17 cellular contexts compared by ENCODE assay signal in the genomic region with DNA sequence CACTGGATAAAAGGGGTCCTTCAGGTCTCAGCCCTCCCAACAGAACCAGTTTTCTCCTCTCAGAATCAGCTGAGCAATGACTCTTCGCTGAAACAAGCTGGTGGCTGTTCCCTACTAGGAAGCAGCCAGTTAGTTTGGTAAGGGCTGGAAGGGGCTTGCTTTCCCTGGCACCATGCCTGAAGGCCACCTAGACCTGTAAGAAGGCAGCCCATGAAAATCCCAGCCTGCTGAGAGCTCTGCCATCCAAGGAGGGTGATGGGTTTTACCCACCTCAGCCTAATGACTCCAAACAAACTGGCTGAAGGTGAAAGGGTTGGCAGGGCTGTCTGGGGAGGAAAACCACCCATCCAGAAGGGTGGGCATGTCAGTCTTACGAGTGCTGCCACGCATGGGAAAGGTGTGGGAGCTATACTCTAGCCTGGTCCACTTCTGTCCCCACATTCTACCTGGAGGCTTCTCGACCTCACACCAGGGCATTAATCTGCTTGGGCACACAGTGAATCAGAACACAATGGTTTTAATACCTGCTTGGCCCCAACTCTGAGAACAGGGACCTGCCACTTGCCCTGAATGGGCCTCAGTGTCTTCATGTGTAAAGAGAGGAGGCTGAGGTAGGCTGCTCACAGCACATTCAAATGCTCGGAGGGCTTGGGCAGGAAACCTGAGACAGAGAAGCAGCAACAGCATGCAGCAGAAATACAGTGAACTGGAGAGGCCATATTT. TPM values are rescaled to one million over a fixed set of nuclear protein-coding genes. Genes with fewer than 3 reads are reported as not detected.
DNase-seq lines count a peak whose midpoint lies in the region; ATAC-seq and TF ChIP-seq lines count a peak whose summit lies in the region.
"Had no signal": no experiment of that assay in that cellular context is flagged by ENCODE, and none has a peak within 500 bp of the region (broad histone marks: within the 10 kb centered on the region; RNA-seq: fewer than 3 reads in every experiment).

No MANE protein-coding gene starts in this region.

- POLR2A ChIA-PET in activated CD4-positive, alpha-beta memory T cell treated with anti-CD3 and anti-CD28 coated beads, Interleukin-2, amount 10 ng/mL, durations not matched to agents 7 days and 5 days (lab: Charles Lee), result no interaction called here
- POLR2A ChIA-PET in activated CD4-positive, alpha-beta memory T cell treated with anti-CD3 and anti-CD28 coated beads for 36 hours (lab: Charles Lee), result no interaction called here
- POLR2A ChIA-PET in naive thymus-derived CD8-positive, alpha-beta T cell (lab: Charles Lee), result interaction anchor here (0.7 kb wide), 1 partner anchor 18 kb away, joined by 3 read pairs; no protein-coding TSS in a partner anchor

- H3K27ac ChIP-seq in caudate nucleus (ENCODE audit: low read depth, low read length) (peak overlapping the region; percentile 81), thyroid gland (peak overlapping the region; percentile 36 to 82 (median 78))
- H3K27ac ChIP-seq: ovary, SK-N-MC had no signal

- TF ChIP-seq POLR2A in thyroid gland (IDR thresholded peaks at IDR 0.05), result no peak

- intact Hi-C loops in activated CD4-positive, alpha-beta memory T cell treated with anti-CD3 and anti-CD28 coated beads for 36 hours (cut with micrococcal nuclease), result no loop called here
- intact Hi-C loops in thyroid gland (cut with DNase I), result loop anchor here (10.0 kb wide), 1 partner anchor 160 kb away; the partner anchor contains the start of gene CR1L

- no peaks in the 10 kb centered on the region for H3K9me3 Mint-ChIP-seq in activated CD4-positive, alpha-beta memory T cell treated with anti-CD3 and anti-CD28 coated beads, Interleukin-2, amount 10 ng/mL, durations not matched to agents 7 days and 5 days
- no peaks in the 10 kb centered on the region for H3K9me3 Mint-ChIP-seq in activated CD4-positive, alpha-beta memory T cell treated with anti-CD3 and anti-CD28 coated beads for 36 hours
- H3K9me3 Mint-ChIP-seq in naive thymus-derived CD8-positive, alpha-beta T cell, result no peaks in the 10 kb centered on the region
- H3K9me3 Mint-ChIP-seq: activated B cell treated with CpG ODN at 0.5 μM for 24 hours, type B pancreatic cell had no signal

- peaks cover 45% of the 10 kb centered on the region for H3K4me1 Mint-ChIP-seq in activated CD4-positive, alpha-beta memory T cell treated with anti-CD3 and anti-CD28 coated beads, Interleukin-2, amount 10 ng/mL, durations not matched to agents 7 days and 5 days
- peaks cover 39% of the 10 kb centered on the region for H3K4me1 Mint-ChIP-seq in activated CD4-positive, alpha-beta memory T cell treated with anti-CD3 and anti-CD28 coated beads for 36 hours (ENCODE audit: low read depth)
- H3K4me1 Mint-ChIP-seq in naive thymus-derived CD8-positive, alpha-beta T cell, result peaks cover 35 to 76% (median 58%) of the 10 kb centered on the region in 4 donors

- no peaks in the 10 kb centered on the region for H3K9me3 ChIP-seq in thyroid gland
- H3K9me3 ChIP-seq: ovary had no signal

- H3K27me3 ChIP-seq in thyroid gland, result no peaks in the 10 kb centered on the region
- H3K27me3 ChIP-seq: ovary had no signal

- no peak overlapping the region for H3K4me3 Mint-ChIP-seq in activated CD4-positive, alpha-beta memory T cell treated with anti-CD3 and anti-CD28 coated beads, Interleukin-2, amount 10 ng/mL, durations not matched to agents 7 days and 5 days
- H3K4me3 Mint-ChIP-seq in activated CD4-positive, alpha-beta memory T cell treated with anti-CD3 and anti-CD28 coated beads for 36 hours, result no peak overlapping the region
- no peak overlapping the region for H3K4me3 Mint-ChIP-seq in naive thymus-derived CD8-positive, alpha-beta T cell
- H3K4me3 Mint-ChIP-seq: activated B cell treated with CpG ODN at 0.5 μM for 24 hours, type B pancreatic cell had no signal

- H3K4me1 ChIP-seq in thyroid gland, result peaks cover 18 to 67% of the 10 kb centered on the region in 2 donors

- no peak overlapping the region for H3K4me3 ChIP-seq in thyroid gland (replicated peaks in 1 of 3)
- H3K4me3 ChIP-seq: ovary, SK-N-MC had no signal

- peaks cover 73 to 74% of the 10 kb centered on the region in 2 donors for H3K36me3 ChIP-seq in thyroid gland
- H3K36me3 ChIP-seq: ovary had no signal

- H3K27ac Mint-ChIP-seq in activated CD4-positive, alpha-beta memory T cell treated with anti-CD3 and anti-CD28 coated beads, Interleukin-2, amount 10 ng/mL, durations not matched to agents 7 days and 5 days, result peak overlapping the region; percentile 42
- H3K27ac Mint-ChIP-seq in activated CD4-positive, alpha-beta memory T cell treated with anti-CD3 and anti-CD28 coated beads for 36 hours, result no peak overlapping the region
- peak overlapping the region in 7 of 10 donors; percentile 39 to 87 (median 76) for H3K27ac Mint-ChIP-seq in naive thymus-derived CD8-positive, alpha-beta T cell
- H3K27ac Mint-ChIP-seq: type B pancreatic cell had no signal

- ATAC-seq in naive thymus-derived CD8-positive, alpha-beta T cell, result no peak
- ATAC-seq in GM19463 (IDR thresholded peaks at IDR 0.05; ENCODE audit: unreplicated experiment), result no peak
- no peak for ATAC-seq in GM18519 (IDR thresholded peaks at IDR 0.05; ENCODE audit: low FRiP score, unreplicated experiment)

- CTCF ChIA-PET in activated CD4-positive, alpha-beta memory T cell treated with anti-CD3 and anti-CD28 coated beads, Interleukin-2, amount 10 ng/mL, durations not matched to agents 7 days and 5 days (lab: Charles Lee), result interaction anchor here (0.6 to 2.5 kb wide), 2 partner anchors 8 to 19 kb away, joined by 3 to 18 read pairs; no protein-coding TSS in a partner anchor
- CTCF ChIA-PET in activated CD4-positive, alpha-beta memory T cell treated with anti-CD3 and anti-CD28 coated beads for 36 hours (lab: Charles Lee), result interaction anchor here (0.7 to 1.9 kb wide), 2 partner anchors 25 to 64 kb away, joined by 3 to 6 read pairs; no protein-coding TSS in a partner anchor

- TF ChIP-seq CTCF in thyroid gland (IDR thresholded peaks at IDR 0.05), result no peak

- H3K27me3 Mint-ChIP-seq in activated CD4-positive, alpha-beta memory T cell treated with anti-CD3 and anti-CD28 coated beads, Interleukin-2, amount 10 ng/mL, durations not matched to agents 7 days and 5 days, result no peaks in the 10 kb centered on the region
- H3K27me3 Mint-ChIP-seq in activated CD4-positive, alpha-beta memory T cell treated with anti-CD3 and anti-CD28 coated beads for 36 hours, result no peaks in the 10 kb centered on the region
- no peaks in the 10 kb centered on the region for H3K27me3 Mint-ChIP-seq in naive thymus-derived CD8-positive, alpha-beta T cell
- H3K27me3 Mint-ChIP-seq: activated B cell treated with CpG ODN at 0.5 μM for 24 hours, type B pancreatic cell had no signal

- H3K36me3 Mint-ChIP-seq in activated CD4-positive, alpha-beta memory T cell treated with anti-CD3 and anti-CD28 coated beads, Interleukin-2, amount 10 ng/mL, durations not matched to agents 7 days and 5 days (ENCODE audit: low read depth), result peaks cover 71% of the 10 kb centered on the region
- H3K36me3 Mint-ChIP-seq in activated CD4-positive, alpha-beta memory T cell treated with anti-CD3 and anti-CD28 coated beads for 36 hours, result peaks cover 46% of the 10 kb centered on the region
- H3K36me3 Mint-ChIP-seq in naive thymus-derived CD8-positive, alpha-beta T cell, result peaks cover 0 to 86% (median 8%) of the 10 kb centered on the region in 3 donors

- 43 to 55% methylated on average over 5 of the region's 5 CpGs for WGBS in thyroid gland, 2 donors

- no peak for DNase-seq in activated CD4-positive, alpha-beta memory T cell treated with anti-CD3 and anti-CD28 coated beads, Interleukin-2, amount 10 ng/mL, durations not matched to agents 7 days and 5 days
- no peak for DNase-seq in activated CD4-positive, alpha-beta memory T cell treated with anti-CD3 and anti-CD28 coated beads for 36 hours
- DNase-seq in caudate nucleus (lab: John Stamatoyannopoulos, UW), result no peak
- no peak for DNase-seq in naive thymus-derived CD8-positive, alpha-beta T cell
- DNase-seq in thyroid gland, result no peak
- no peak for DNase-seq in foreskin melanocyte
- DNase-seq: activated B cell treated with CpG ODN at 0.5 μM for 24 hours, activated gamma-delta T cell, cortex of kidney, DND-41, NCI-H1694 treated with DMSO at 0.1 percent for 48 hours, NCI-H774 had no signal

RNA-seq across cellular contexts. Expression of gene CD46, which starts 53.1 kb away (rescaled TPM):
- 100 to 1,000 TPM; 140 to 145 TPM for total RNA-seq in activated CD4-positive, alpha-beta memory T cell treated with anti-CD3 and anti-CD28 coated beads, Interleukin-2, amount 10 ng/mL, durations not matched to agents 7 days and 5 days
- 10 to 100 TPM; 94.6 to 96.9 TPM for total RNA-seq in activated CD4-positive, alpha-beta memory T cell treated with anti-CD3 and anti-CD28 coated beads for 36 hours
- 100 to 1,000 TPM; 225 to 234 TPM for total RNA-seq in naive thymus-derived CD8-positive, alpha-beta T cell
- polyA plus RNA-seq in naive thymus-derived CD8-positive, alpha-beta T cell, result 100 to 1,000 TPM; 112 to 137 (median 123) TPM
- total RNA-seq in thyroid gland, result 100 to 1,000 TPM; 135 to 275 (median 180) TPM
